ENCODE assay signal across 20 cellular contexts in the genomic region with DNA sequence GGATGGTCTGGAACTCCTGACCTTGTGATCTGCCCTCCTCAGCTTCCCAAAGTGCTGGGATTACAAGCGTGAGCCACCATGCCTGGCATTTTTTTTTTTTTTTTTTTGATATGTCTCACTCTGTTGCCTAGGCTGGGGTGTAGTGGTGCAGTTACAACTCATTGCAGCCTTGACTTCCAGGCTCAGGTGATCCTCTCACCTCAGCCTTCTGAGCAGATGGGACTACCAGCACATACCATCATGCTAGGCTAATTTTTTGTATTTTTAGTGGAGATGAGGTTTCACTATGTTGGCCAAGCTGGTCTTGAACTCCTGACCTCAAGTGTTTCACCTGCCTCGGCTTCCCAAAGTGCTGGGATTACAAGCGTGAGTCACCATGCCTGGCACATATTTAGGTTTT. TPM values are rescaled to one million over a fixed set of nuclear protein-coding genes. Genes with fewer than 3 reads are reported as not detected.
DNase-seq lines count a peak whose midpoint lies in the region; ATAC-seq and TF ChIP-seq lines count a peak whose summit lies in the region.
"Had no signal": no experiment of that assay in that cellular context is flagged by ENCODE, and none has a peak within 500 bp of the region (broad histone marks: within the 10 kb centered on the region; RNA-seq: fewer than 3 reads in every experiment).

No MANE protein-coding gene starts in this region.

- H3K27ac Mint-ChIP-seq in stimulated activated naive B cell treated with anti-CD40 and anti-IgM and Interleukin-4, amounts not matched to agents 10 μg/mL and 1 μg/mL and 100 μg/mL, for 72 hours = peak overlapping the region; percentile 5
- H3K27ac Mint-ChIP-seq: B cell; CD4-positive, alpha-beta T cell; CD8-positive, alpha-beta T cell had no signal

- TF ChIP-seq POLR2A in spleen (IDR thresholded peaks at IDR 0.05) = no peak

- H3K4me3 Mint-ChIP-seq in stimulated activated naive B cell treated with anti-CD40 and anti-IgM and Interleukin-4, amounts not matched to agents 10 μg/mL and 1 μg/mL and 100 μg/mL, for 72 hours = no peak overlapping the region
- H3K4me3 Mint-ChIP-seq: B cell; CD4-positive, alpha-beta T cell; CD8-positive, alpha-beta T cell had no signal

- TF ChIP-seq CTCF in RWPE2 (IDR thresholded peaks at IDR 0.05; ENCODE audit: poor library complexity, severe bottlenecking) (no peak), spleen (IDR thresholded peaks at IDR 0.05 in 8 of 11, conservative IDR thresholded peaks at IDR 0.05 in 3 of 11) (no peak)

- peaks cover 82% of the 10 kb centered on the region for H3K36me3 ChIP-seq in RWPE2 (ENCODE audit: low read depth)
- H3K36me3 ChIP-seq in spleen = peaks cover 0 to 96% (median 44%) of the 10 kb centered on the region in 6 donors

- H3K27me3 ChIP-seq in RWPE2 (ENCODE audit: insufficient read depth, poor library complexity, severe bottlenecking) (no peaks in the 10 kb centered on the region), spleen (replicated peaks in 1 of 7) (no peaks in the 10 kb centered on the region)
- H3K27me3 ChIP-seq: BLaER1 treated with 17β-estradiol and CSF1 and Interleukin-3, amounts not matched to agents 10 nM and 100 nM had no signal

- ATAC-seq in RWPE2 (ENCODE audit: low read depth) (peak; percentile 11; the same call in 1 of the 3 replicates), GM18909 (IDR thresholded peaks at IDR 0.05; ENCODE audit: poor library complexity, unreplicated experiment) (no peak)
- no peak for ATAC-seq in stimulated activated naive B cell treated with anti-CD40 and anti-IgM and Interleukin-4, amounts not matched to agents 10 μg/mL and 1 μg/mL and 100 μg/mL, for 72 hours (replicated peaks)
- ATAC-seq: A549; CD8-positive, alpha-beta T cell had no signal

- H3K4me3 ChIP-seq in RWPE2 (ENCODE audit: severe bottlenecking) (no peak overlapping the region), spleen (no peak overlapping the region)
- H3K4me3 ChIP-seq: A549; BLaER1 treated with 17β-estradiol and CSF1 and Interleukin-3, amounts not matched to agents 10 nM and 100 nM had no signal

- H3K36me3 Mint-ChIP-seq in stimulated activated naive B cell treated with anti-CD40 and anti-IgM and Interleukin-4, amounts not matched to agents 10 μg/mL and 1 μg/mL and 100 μg/mL, for 72 hours = peaks cover 23 to 24% of the 10 kb centered on the region in 2 donors

- peak; percentile 14 for DNase-seq in activated effector memory CD4-positive, alpha-beta T cell treated with anti-CD3 and anti-CD28 coated beads, Interleukin-2, amount 50 U/mL, for 16 hours
- no peak for DNase-seq in activated effector memory CD4-positive, alpha-beta T cell treated with Interleukin-2 at 50 U/mL for 16 hours
- DNase-seq in RWPE2 (ENCODE audit: low spot score) (no peak), posterior vena cava (ENCODE audit: low spot score) (peak; percentile 17), spleen (no peak)
- DNase-seq in stimulated activated naive B cell treated with anti-CD40 and anti-IgM and Interleukin-4, amounts not matched to agents 10 μg/mL and 1 μg/mL and 100 μg/mL, for 72 hours = no peak
- DNase-seq in central memory CD4-positive, alpha-beta T cell = no peak
- DNase-seq: AML-193; Caco-2; Calu3; CD4-positive, alpha-beta T cell; CD8-positive, alpha-beta T cell; DMS79 treated with DMSO at 0.1 percent for 48 hours; GF-D8 had no signal

- H3K27me3 Mint-ChIP-seq in stimulated activated naive B cell treated with anti-CD40 and anti-IgM and Interleukin-4, amounts not matched to agents 10 μg/mL and 1 μg/mL and 100 μg/mL, for 72 hours = no peaks in the 10 kb centered on the region
- H3K27me3 Mint-ChIP-seq: B cell; CD4-positive, alpha-beta T cell had no signal

- peaks cover 5 to 12% of the 10 kb centered on the region in 2 donors for H3K4me1 Mint-ChIP-seq in stimulated activated naive B cell treated with anti-CD40 and anti-IgM and Interleukin-4, amounts not matched to agents 10 μg/mL and 1 μg/mL and 100 μg/mL, for 72 hours

- WGBS in spleen, 5 donors = 91 to 98% (median 96%) methylated on average over 3 of the region's 3 CpGs

- H3K9me3 ChIP-seq in RWPE2 (ENCODE audit: severe bottlenecking) (no peaks in the 10 kb centered on the region), spleen (no peaks in the 10 kb centered on the region)
- H3K9me3 ChIP-seq: A549; BLaER1 treated with 17β-estradiol and CSF1 and Interleukin-3, amounts not matched to agents 10 nM and 100 nM had no signal

- no peak overlapping the region for H3K27ac ChIP-seq in RWPE2 (ENCODE audit: poor library complexity, severe bottlenecking)
- no peak overlapping the region for H3K27ac ChIP-seq in spleen
- H3K27ac ChIP-seq: 22Rv1; A549; BLaER1 treated with 17β-estradiol and CSF1 and Interleukin-3, amounts not matched to agents 10 nM and 100 nM; C4-2B had no signal

- no peaks in the 10 kb centered on the region for H3K9me3 Mint-ChIP-seq in stimulated activated naive B cell treated with anti-CD40 and anti-IgM and Interleukin-4, amounts not matched to agents 10 μg/mL and 1 μg/mL and 100 μg/mL, for 72 hours
- H3K9me3 Mint-ChIP-seq: CD4-positive, alpha-beta T cell; CD8-positive, alpha-beta T cell had no signal

- H3K4me1 ChIP-seq in RWPE2 (ENCODE audit: insufficient read depth, poor library complexity, severe bottlenecking) (peaks cover 7% of the 10 kb centered on the region), spleen (peaks cover 0 to 10% (median 0%) of the 10 kb centered on the region in 6 donors)
- H3K4me1 ChIP-seq: A549; BLaER1 treated with 17β-estradiol and CSF1 and Interleukin-3, amounts not matched to agents 10 nM and 100 nM had no signal

- intact Hi-C loops in posterior vena cava (cut with DNase I) = no loop called here
- intact Hi-C loops in spleen (cut with DNase I; ENCODE audit: low total_unique reads) = no loop called here

RNA-seq across cellular contexts. Expression of a gene that starts 34.3 kb away (rescaled TPM):
- total RNA-seq in posterior vena cava = 10 to 100 TPM; 55.2 to 59.6 TPM
- total RNA-seq in spleen = 10 to 100 TPM; 49.9 to 89.9 (median 69.4) TPM
- 10 to 100 TPM; 40.0 to 49.3 (median 45.3) TPM for polyA plus RNA-seq in spleen

Comparison
In these comparisons a context has a peak if more than half of its experiments do, and no peak if none do; other contexts are left out.
1. DNase-seq: peak in activated effector memory CD4-positive, alpha-beta T cell treated with anti-CD3 and anti-CD28 coated beads, Interleukin-2, amount 50 U/mL, for 16 hours (single experiment) and posterior vena cava (single experiment); none in activated effector memory CD4-positive, alpha-beta T cell treated with Interleukin-2 at 50 U/mL for 16 hours (single experiment), RWPE2 (single experiment), stimulated activated naive B cell treated with anti-CD40 and anti-IgM and Interleukin-4, amounts not matched to agents 10 μg/mL and 1 μg/mL and 100 μg/mL, for 72 hours (single experiment), spleen (single experiment) and central memory CD4-positive, alpha-beta T cell (single experiment).